Comparison of ENCODE assay signal across 1 cellular context in the genomic region with DNA sequence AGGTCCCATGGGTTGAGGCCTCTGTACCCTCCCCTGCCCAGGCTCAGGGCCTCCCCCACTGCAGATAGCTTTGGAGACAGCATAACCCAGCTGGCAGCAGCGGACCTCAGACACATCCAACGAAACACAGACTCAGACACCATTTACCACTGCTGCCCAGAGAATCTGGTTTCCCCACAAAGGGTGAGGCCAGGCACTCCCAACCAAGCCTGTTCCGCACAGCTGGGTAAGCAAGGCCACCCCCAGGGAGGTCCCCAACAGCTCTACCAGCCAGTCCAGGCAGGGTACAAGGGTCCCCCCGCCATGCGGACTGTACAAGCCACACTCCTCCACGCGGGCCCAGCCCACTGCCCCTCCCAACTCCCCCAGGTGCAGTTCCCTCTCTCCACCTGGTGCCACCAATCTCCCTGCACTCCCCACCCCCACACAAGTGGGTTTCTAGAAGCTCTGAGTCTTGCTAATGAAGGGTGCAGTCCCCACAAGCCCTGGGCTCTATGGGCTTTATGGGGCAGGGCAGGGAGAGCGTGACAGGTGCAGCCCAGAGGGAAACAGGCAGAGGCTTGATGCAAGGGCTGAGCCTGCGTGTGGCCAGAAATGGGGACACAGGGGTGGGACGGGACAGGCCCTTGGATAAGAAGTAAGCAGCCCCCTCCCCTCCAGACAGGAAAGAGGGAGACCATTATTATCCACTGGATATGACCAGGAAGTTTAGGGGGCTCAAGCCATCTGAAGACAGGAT.
TF ChIP-seq lines count a peak whose summit lies in the region.

No MANE protein-coding gene starts in this region.

TF ChIP-seq in GM12878, 131 proteins besides CTCF, POLR2A, EP300 and RAD21 (continued from another document and continues in another):
- TF ChIP-seq, protein P1, sequence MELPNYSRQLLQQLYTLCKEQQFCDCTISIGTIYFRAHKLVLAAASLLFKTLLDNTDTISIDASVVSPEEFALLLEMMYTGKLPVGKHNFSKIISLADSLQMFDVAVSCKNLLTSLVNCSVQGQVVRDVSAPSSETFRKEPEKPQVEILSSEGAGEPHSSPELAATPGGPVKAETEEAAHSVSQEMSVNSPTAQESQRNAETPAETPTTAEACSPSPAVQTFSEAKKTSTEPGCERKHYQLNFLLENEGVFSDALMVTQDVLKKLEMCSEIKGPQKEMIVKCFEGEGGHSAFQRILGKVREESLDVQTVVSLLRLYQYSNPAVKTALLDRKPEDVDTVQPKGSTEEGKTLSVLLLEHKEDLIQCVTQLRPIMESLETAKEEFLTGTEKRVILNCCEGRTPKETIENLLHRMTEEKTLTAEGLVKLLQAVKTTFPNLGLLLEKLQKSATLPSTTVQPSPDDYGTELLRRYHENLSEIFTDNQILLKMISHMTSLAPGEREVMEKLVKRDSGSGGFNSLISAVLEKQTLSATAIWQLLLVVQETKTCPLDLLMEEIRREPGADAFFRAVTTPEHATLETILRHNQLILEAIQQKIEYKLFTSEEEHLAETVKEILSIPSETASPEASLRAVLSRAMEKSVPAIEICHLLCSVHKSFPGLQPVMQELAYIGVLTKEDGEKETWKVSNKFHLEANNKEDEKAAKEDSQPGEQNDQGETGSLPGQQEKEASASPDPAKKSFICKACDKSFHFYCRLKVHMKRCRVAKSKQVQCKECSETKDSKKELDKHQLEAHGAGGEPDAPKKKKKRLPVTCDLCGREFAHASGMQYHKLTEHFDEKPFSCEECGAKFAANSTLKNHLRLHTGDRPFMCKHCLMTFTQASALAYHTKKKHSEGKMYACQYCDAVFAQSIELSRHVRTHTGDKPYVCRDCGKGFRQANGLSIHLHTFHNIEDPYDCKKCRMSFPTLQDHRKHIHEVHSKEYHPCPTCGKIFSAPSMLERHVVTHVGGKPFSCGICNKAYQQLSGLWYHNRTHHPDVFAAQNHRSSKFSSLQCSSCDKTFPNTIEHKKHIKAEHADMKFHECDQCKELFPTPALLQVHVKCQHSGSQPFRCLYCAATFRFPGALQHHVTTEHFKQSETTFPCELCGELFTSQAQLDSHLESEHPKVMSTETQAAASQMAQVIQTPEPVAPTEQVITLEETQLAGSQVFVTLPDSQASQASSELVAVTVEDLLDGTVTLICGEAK (IDR thresholded peaks at IDR 0.05; ENCODE audit: borderline replicate concordance): no peak
- TF ChIP-seq, protein P2, sequence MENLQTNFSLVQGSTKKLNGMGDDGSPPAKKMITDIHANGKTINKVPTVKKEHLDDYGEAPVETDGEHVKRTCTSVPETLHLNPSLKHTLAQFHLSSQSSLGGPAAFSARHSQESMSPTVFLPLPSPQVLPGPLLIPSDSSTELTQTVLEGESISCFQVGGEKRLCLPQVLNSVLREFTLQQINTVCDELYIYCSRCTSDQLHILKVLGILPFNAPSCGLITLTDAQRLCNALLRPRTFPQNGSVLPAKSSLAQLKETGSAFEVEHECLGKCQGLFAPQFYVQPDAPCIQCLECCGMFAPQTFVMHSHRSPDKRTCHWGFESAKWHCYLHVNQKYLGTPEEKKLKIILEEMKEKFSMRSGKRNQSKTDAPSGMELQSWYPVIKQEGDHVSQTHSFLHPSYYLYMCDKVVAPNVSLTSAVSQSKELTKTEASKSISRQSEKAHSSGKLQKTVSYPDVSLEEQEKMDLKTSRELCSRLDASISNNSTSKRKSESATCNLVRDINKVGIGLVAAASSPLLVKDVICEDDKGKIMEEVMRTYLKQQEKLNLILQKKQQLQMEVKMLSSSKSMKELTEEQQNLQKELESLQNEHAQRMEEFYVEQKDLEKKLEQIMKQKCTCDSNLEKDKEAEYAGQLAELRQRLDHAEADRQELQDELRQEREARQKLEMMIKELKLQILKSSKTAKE (IDR thresholded peaks at IDR 0.05; ENCODE audit: low read depth, poor library complexity, severe bottlenecking): peak; percentile 16
- TF ChIP-seq CREM (IDR thresholded peaks at IDR 0.05; ENCODE audit: low read depth) (no peak), SIX5 (IDR thresholded peaks at IDR 0.05; ENCODE audit: low read depth, low read length, severe bottlenecking) (no peak), GABPA (IDR thresholded peaks at IDR 0.05; ENCODE audit: low read depth) (no peak), NBN (IDR thresholded peaks at IDR 0.05) (peak; percentile 26; the same call in 1 of the 2 replicates), E2F4 (IDR thresholded peaks at IDR 0.05; ENCODE audit: low read depth, low read length) (no peak), NR2C1 (IDR thresholded peaks at IDR 0.05) (no peak), JUND (IDR thresholded peaks at IDR 0.05; ENCODE audit: low read depth, low read length) (no peak), TAF1 (IDR thresholded peaks at IDR 0.05; ENCODE audit: borderline replicate concordance, low read depth, low read length) (no peak), RELB (IDR thresholded peaks at IDR 0.05; ENCODE audit: low read depth) (no peak), EZH2 (IDR thresholded peaks at IDR 0.05; ENCODE audit: borderline replicate concordance, control insufficient read depth, low read depth, low read length) (no peak), BCL11A (IDR thresholded peaks at IDR 0.05; ENCODE audit: low read depth, low read length) (no peak), CBFB (IDR thresholded peaks at IDR 0.05; ENCODE audit: low read depth) (0 out of 2 replicates have a peak, but pooled peaks have one; percentile 2), BHLHE40 (IDR thresholded peaks at IDR 0.05; ENCODE audit: borderline replicate concordance in 1 of 2, low read depth in 2 of 2, low read length in 1 of 2) (peak in 1 of 2 experiments; percentile 12; a peak in 1 of 4 replicates), CHD4 (IDR thresholded peaks at IDR 0.05) (0 out of 2 replicates have a peak, but pooled peaks have one; percentile 18), TCF12 (IDR thresholded peaks at IDR 0.05; ENCODE audit: low read depth, low read length) (peak; percentile 75), RCOR1 (conservative IDR thresholded peaks at IDR 0.05; ENCODE audit: low read depth, low read length) (no peak), PAX5 (IDR thresholded peaks at IDR 0.05; ENCODE audit: borderline replicate concordance, low read depth, low read length) (peak; percentile 48; the same call in 1 of the 2 replicates), NRF1 (conservative IDR thresholded peaks at IDR 0.05; ENCODE audit: low read depth, low read length) (no peak), PRDM15 (CRISPR knock-in tag; IDR thresholded peaks at IDR 0.05) (no peak), MEF2B (IDR thresholded peaks at IDR 0.05; ENCODE audit: partially characterized antibody, poor library complexity, severe bottlenecking) (peak; percentile 19), EGR1 (IDR thresholded peaks at IDR 0.05; ENCODE audit: borderline replicate concordance in 1 of 2, low read depth in 2 of 2, low read length in 2 of 2) (peak in 1 of 2 experiments; percentile 27; a peak in 1 of 3 replicates), SP1 (IDR thresholded peaks at IDR 0.05; ENCODE audit: low read depth, low read length) (no peak), RB1 (IDR thresholded peaks at IDR 0.05; ENCODE audit: borderline replicate concordance) (0 out of 2 replicates have a peak, but pooled peaks have one; percentile 14), PKNOX1 (IDR thresholded peaks at IDR 0.05) (no peak), E2F8 (IDR thresholded peaks at IDR 0.05; ENCODE audit: low read depth, partially characterized antibody) (no peak), PAX8 (IDR thresholded peaks at IDR 0.05) (no peak), ZNF274 (IDR thresholded peaks at IDR 0.05; ENCODE audit: insufficient read depth, insufficient read length) (no peak), ZNF384 (IDR thresholded peaks at IDR 0.05; ENCODE audit: borderline replicate concordance, low read depth, low read length) (no peak), CHD2 (IDR thresholded peaks at IDR 0.05; ENCODE audit: borderline replicate concordance, low read depth, low read length) (peak; percentile 59; the same call in 1 of the 2 replicates), STAT3 (IDR thresholded peaks at IDR 0.05; ENCODE audit: low read depth, low read length) (no peak), ATF7 (IDR thresholded peaks at IDR 0.05; ENCODE audit: low read depth) (no peak), POLR2AphosphoS5 (IDR thresholded peaks at IDR 0.05; ENCODE audit: low read length) (no peak; the same call in 1 of the 2 replicates)
- TF ChIP-seq, protein P3, sequence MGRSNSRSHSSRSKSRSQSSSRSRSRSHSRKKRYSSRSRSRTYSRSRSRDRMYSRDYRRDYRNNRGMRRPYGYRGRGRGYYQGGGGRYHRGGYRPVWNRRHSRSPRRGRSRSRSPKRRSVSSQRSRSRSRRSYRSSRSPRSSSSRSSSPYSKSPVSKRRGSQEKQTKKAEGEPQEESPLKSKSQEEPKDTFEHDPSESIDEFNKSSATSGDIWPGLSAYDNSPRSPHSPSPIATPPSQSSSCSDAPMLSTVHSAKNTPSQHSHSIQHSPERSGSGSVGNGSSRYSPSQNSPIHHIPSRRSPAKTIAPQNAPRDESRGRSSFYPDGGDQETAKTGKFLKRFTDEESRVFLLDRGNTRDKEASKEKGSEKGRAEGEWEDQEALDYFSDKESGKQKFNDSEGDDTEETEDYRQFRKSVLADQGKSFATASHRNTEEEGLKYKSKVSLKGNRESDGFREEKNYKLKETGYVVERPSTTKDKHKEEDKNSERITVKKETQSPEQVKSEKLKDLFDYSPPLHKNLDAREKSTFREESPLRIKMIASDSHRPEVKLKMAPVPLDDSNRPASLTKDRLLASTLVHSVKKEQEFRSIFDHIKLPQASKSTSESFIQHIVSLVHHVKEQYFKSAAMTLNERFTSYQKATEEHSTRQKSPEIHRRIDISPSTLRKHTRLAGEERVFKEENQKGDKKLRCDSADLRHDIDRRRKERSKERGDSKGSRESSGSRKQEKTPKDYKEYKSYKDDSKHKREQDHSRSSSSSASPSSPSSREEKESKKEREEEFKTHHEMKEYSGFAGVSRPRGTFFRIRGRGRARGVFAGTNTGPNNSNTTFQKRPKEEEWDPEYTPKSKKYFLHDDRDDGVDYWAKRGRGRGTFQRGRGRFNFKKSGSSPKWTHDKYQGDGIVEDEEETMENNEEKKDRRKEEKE (IDR thresholded peaks at IDR 0.05): no peak
